Comparison of ENCODE assay signal across 8 cellular contexts in genomic region chr6:30259140-30260035, GRCh38. TPM values are rescaled to one million over a fixed set of nuclear protein-coding genes. Genes with fewer than 3 reads are reported as not detected.
A peak's percentile ranks its signal among the peaks of the same experiment; 100 is the strongest.
DNase-seq lines count a peak whose midpoint lies in the region; ATAC-seq, FAIRE-seq and TF ChIP-seq lines count a peak whose summit lies in the region.

No MANE protein-coding gene starts in this region.

- H3K4me1 ChIP-seq in CD8-positive, alpha-beta T cell (ENCODE audit: insufficient read depth, low read length) = peaks cover 6% of the 10 kb centered on the region
- H3K4me1 ChIP-seq in neuron (ENCODE audit: insufficient read depth, low read length) = peaks cover 10% of the 10 kb centered on the region

- FAIRE-seq in frontal cortex (lab: Jason Lieb, UNC) = no peak

- peak overlapping the region; percentile 92 for H3K4me3 Mint-ChIP-seq in CD8-positive, alpha-beta T cell

- H3K4me3 ChIP-seq in CD8-positive, alpha-beta T cell (ENCODE audit: low read depth, low read length) = peak overlapping the region; percentile 78
- H3K4me3 ChIP-seq in neuron (ENCODE audit: low read length) = peak overlapping the region; percentile 79

- H2AFZ ChIP-seq in neuron (ENCODE audit: low read depth, low read length) = peak overlapping the region; percentile 91

- peaks cover 16% of the 10 kb centered on the region for H3K36me3 Mint-ChIP-seq in CD8-positive, alpha-beta T cell

- H3K9me3 Mint-ChIP-seq in CD8-positive, alpha-beta T cell = no peaks in the 10 kb centered on the region

- peak; percentile 24 to 78 (median 59) for DNase-seq in CD8-positive, alpha-beta T cell
- peak; percentile 43 for DNase-seq in RPMI8226
- DNase-seq in activated gamma-delta T cell treated with Interleukin-2 at 50 U/mL for 16 hours = peak; percentile 53
- DNase-seq in frontal cortex (ENCODE audit: low spot score in 2 of 2) = peak; percentile 71 to 88
- peak; percentile 72 for DNase-seq in stromal cell of bone marrow (ENCODE audit: low read depth)

- CTCF ChIA-PET in CD8-positive, alpha-beta T cell (lab: Charles Lee) = interaction anchor here (0.6 kb wide), 1 partner anchor 21 kb away, joined by 4 read pairs; no protein-coding TSS in a partner anchor

- H3K27me3 ChIP-seq in CD8-positive, alpha-beta T cell (ENCODE audit: insufficient read depth, low read length) = no peaks in the 10 kb centered on the region
- H3K27me3 ChIP-seq in neuron (ENCODE audit: insufficient read depth, low read length) = no peaks in the 10 kb centered on the region

- no peaks in the 10 kb centered on the region for H3K9me3 ChIP-seq in CD8-positive, alpha-beta T cell (ENCODE audit: low read length)
- no peaks in the 10 kb centered on the region for H3K9me3 ChIP-seq in neuron (ENCODE audit: low read length)

- peak overlapping the region; percentile 53 for H3K27ac ChIP-seq in CD8-positive, alpha-beta T cell (ENCODE audit: low read depth, low read length)

- POLR2A ChIA-PET in CD8-positive, alpha-beta T cell (lab: Charles Lee) = interaction anchor here (0.6 kb wide), 1 partner anchor 46 kb away, joined by 4 read pairs; the partner anchor contains the start of gene TRIM26

- peak overlapping the region; percentile 80 for H3K27ac Mint-ChIP-seq in CD8-positive, alpha-beta T cell

- peaks cover 19% of the 10 kb centered on the region for H3K4me1 Mint-ChIP-seq in CD8-positive, alpha-beta T cell (ENCODE audit: low read depth)

- peak; percentile 23 for TF ChIP-seq CTCF in CD8-positive, alpha-beta T cell (IDR thresholded peaks at IDR 0.05)

- H3K36me3 ChIP-seq in CD8-positive, alpha-beta T cell (ENCODE audit: insufficient read depth, low read length) = no peaks in the 10 kb centered on the region
- H3K36me3 ChIP-seq in neuron (ENCODE audit: insufficient read depth, low read length) = peaks cover 4% of the 10 kb centered on the region

- intact Hi-C loops in CD8-positive, alpha-beta T cell (cut with DNase I, micrococcal nuclease) = loop anchor here (1.0 to 2.0 kb wide), 3 partner anchors 40 to 65 kb away; no protein-coding TSS in a partner anchor

- H3K27me3 Mint-ChIP-seq in CD8-positive, alpha-beta T cell (ENCODE audit: low read depth) = no peaks in the 10 kb centered on the region

- ATAC-seq in CD8-positive, alpha-beta T cell = peak; percentile 84
- ATAC-seq in GM19395 (IDR thresholded peaks at IDR 0.05; ENCODE audit: unreplicated experiment) = peak; percentile 95
- peak; percentile 84 for ATAC-seq in HG03565 (IDR thresholded peaks at IDR 0.05; ENCODE audit: unreplicated experiment)

RNA-seq across cellular contexts. Expression of gene TRIM26, which starts 46.2 kb away (rescaled TPM):
- total RNA-seq in CD8-positive, alpha-beta T cell = 10 to 100 TPM; 54.8 to 56.8 TPM
- 14.3 TPM for total RNA-seq in frontal cortex

Comparison
In these comparisons a context has a peak if more than half of its experiments do, and no peak if none do; other contexts are left out.
1. Peak in every context shown above with its lines: DNase-seq, ATAC-seq, H3K4me3 ChIP-seq and H3K27ac ChIP-seq.